1 cellular context compared by ENCODE assay signal in the genomic region with DNA sequence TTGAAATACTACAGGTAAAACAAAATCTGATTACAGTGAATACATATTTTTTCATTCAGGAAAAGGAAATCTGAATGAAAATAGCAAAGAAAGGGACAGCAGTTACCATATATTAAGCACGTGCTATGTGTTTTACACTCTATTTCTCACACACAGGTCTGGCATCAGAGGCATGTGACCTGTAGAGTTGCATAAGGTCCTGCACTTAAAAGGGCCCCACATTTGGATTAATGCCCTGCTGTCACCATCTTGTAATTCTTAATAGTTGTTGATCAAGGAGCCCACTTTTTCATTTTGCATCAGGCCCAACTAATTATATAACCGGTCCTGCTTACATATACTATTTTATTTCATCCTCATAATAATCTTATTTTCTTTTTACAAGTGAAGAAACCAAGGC.
TF ChIP-seq lines count a peak whose summit lies in the region.

No MANE protein-coding gene starts in this region.

TF ChIP-seq in H1, 55 proteins besides CTCF, POLR2A, EP300 and RAD21 (continued from another document):
- TF ChIP-seq NANOG (IDR thresholded peaks at IDR 0.05; ENCODE audit: insufficient read depth, low read depth, low read length, poor library complexity, severe bottlenecking) (no peak), EZH2 (IDR thresholded peaks at IDR 0.05; ENCODE audit: low read depth, low read length, severe bottlenecking) (no peak), RFX5 (IDR thresholded peaks at IDR 0.05; ENCODE audit: borderline replicate concordance, low read depth, low read length) (no peak), TAF1 (IDR thresholded peaks at IDR 0.05; ENCODE audit: low read depth, low read length) (no peak)
TF ChIP-seq in H1: peak in this region for 0.
